Comparison of ENCODE assay signal across 9 cellular contexts in genomic region chr15:67048281-67049279, GRCh38. TPM values are rescaled to one million over a fixed set of nuclear protein-coding genes. Genes with fewer than 3 reads are reported as not detected.
A peak's percentile ranks its signal among the peaks of the same experiment; 100 is the strongest.
DNase-seq lines count a peak whose midpoint lies in the region; ATAC-seq lines count a peak whose summit lies in the region.
"Had no signal": no experiment of that assay in that cellular context is flagged by ENCODE, and none has a peak within 500 bp of the region (broad histone marks: within the 10 kb centered on the region; RNA-seq: fewer than 3 reads in every experiment).

No MANE protein-coding gene starts in this region.

- POLR2A ChIA-PET in activated CD4-positive, alpha-beta memory T cell treated with anti-CD3 and anti-CD28 coated beads for 36 hours (lab: Charles Lee) = no interaction called here

- CTCF ChIA-PET in activated CD4-positive, alpha-beta memory T cell treated with anti-CD3 and anti-CD28 coated beads for 36 hours (lab: Charles Lee) = no interaction called here

- H3K36me3 Mint-ChIP-seq in activated CD4-positive, alpha-beta memory T cell treated with anti-CD3 and anti-CD28 coated beads for 36 hours = no peaks in the 10 kb centered on the region

- no peak overlapping the region for H3K4me3 ChIP-seq in skeletal muscle cell (ENCODE audit: low read depth, low read length)

- no peak for ATAC-seq in HG03442 (IDR thresholded peaks at IDR 0.05; ENCODE audit: unreplicated experiment)

- H3K4me3 Mint-ChIP-seq in activated CD4-positive, alpha-beta memory T cell treated with anti-CD3 and anti-CD28 coated beads for 36 hours = no peak overlapping the region

- H3K27ac Mint-ChIP-seq in activated CD4-positive, alpha-beta memory T cell treated with anti-CD3 and anti-CD28 coated beads for 36 hours = no peak overlapping the region

- no peaks in the 10 kb centered on the region for H3K27me3 Mint-ChIP-seq in activated CD4-positive, alpha-beta memory T cell treated with anti-CD3 and anti-CD28 coated beads for 36 hours

- H3K4me1 Mint-ChIP-seq in activated CD4-positive, alpha-beta memory T cell treated with anti-CD3 and anti-CD28 coated beads for 36 hours (ENCODE audit: low read depth) = peaks cover 11% of the 10 kb centered on the region

- DNase-seq in ELR (ENCODE audit: low read depth) = peak; percentile 92
- DNase-seq in SW480 (ENCODE audit: low spot score) = peak; percentile 75
- peak; percentile 36 for DNase-seq in cardiac septum (ENCODE audit: low spot score)
- peak; percentile 79 for DNase-seq in skeletal muscle cell (ENCODE audit: low read depth)
- DNase-seq in activated CD4-positive, alpha-beta memory T cell treated with anti-CD3 and anti-CD28 coated beads for 36 hours = no peak
- no peak for DNase-seq in stimulated activated CD4-positive, alpha-beta T cell treated with anti-CD3 and anti-CD28 coated beads, Interleukin-4, amount 100 ng/mL, for 24 hours
- DNase-seq in NCI-H1048 (lab: John Stamatoyannopoulos, UW) = no peak
- DNase-seq: KBM-7 had no signal

- intact Hi-C loops in cardiac septum (cut with DNase I) = no loop called here
- intact Hi-C loops in activated CD4-positive, alpha-beta memory T cell treated with anti-CD3 and anti-CD28 coated beads for 36 hours (cut with micrococcal nuclease) = no loop called here

- H3K9me3 Mint-ChIP-seq in activated CD4-positive, alpha-beta memory T cell treated with anti-CD3 and anti-CD28 coated beads for 36 hours = no peaks in the 10 kb centered on the region

RNA-seq across cellular contexts. Expression of gene SMAD3, which starts 16.8 kb away (rescaled TPM):
- 18.4 TPM for total RNA-seq in cardiac septum
- 10 to 100 TPM; 50.2 to 50.5 TPM for total RNA-seq in activated CD4-positive, alpha-beta memory T cell treated with anti-CD3 and anti-CD28 coated beads for 36 hours

Comparison
In these comparisons a context has a peak if more than half of its experiments do, and no peak if none do; other contexts are left out.
1. DNase-seq: peak in ELR (single experiment), SW480 (single experiment), cardiac septum (single experiment) and skeletal muscle cell (single experiment); none in activated CD4-positive, alpha-beta memory T cell treated with anti-CD3 and anti-CD28 coated beads for 36 hours (single experiment), stimulated activated CD4-positive, alpha-beta T cell treated with anti-CD3 and anti-CD28 coated beads, Interleukin-4, amount 100 ng/mL, for 24 hours (single experiment) and NCI-H1048 (single experiment).